ENCODE assay signal across 9 cellular contexts in genomic region chr22:31296258-31296657, GRCh38. TPM values are rescaled to one million over a fixed set of nuclear protein-coding genes. Genes with fewer than 3 reads are reported as not detected.
A peak's percentile ranks its signal among the peaks of the same experiment; 100 is the strongest.
DNase-seq lines count a peak whose midpoint lies in the region; ATAC-seq and TF ChIP-seq lines count a peak whose summit lies in the region.
"Had no signal": no experiment of that assay in that cellular context is flagged by ENCODE, and none has a peak within 500 bp of the region (broad histone marks: within the 10 kb centered on the region; RNA-seq: fewer than 3 reads in every experiment).

No MANE protein-coding gene starts in this region.

- DNase-seq in activated CD8-positive, alpha-beta T cell treated with anti-CD3 and anti-CD28 coated beads for 36 hours: no peak
- no peak for DNase-seq in activated CD8-positive, alpha-beta T cell treated with anti-CD3 and anti-CD28 coated beads, Interleukin-2, amount 10 ng/mL, durations not matched to agents 7 days and 5 days
- DNase-seq in amniotic epithelial cell (ENCODE audit: low read depth) (peak; percentile 85), D341Med (ENCODE audit: low spot score) (no peak)

- POLR2A ChIA-PET in activated CD8-positive, alpha-beta T cell treated with anti-CD3 and anti-CD28 coated beads for 36 hours (lab: Charles Lee): interaction anchor here (0.7 to 3.2 kb wide), 4 partner anchors 13 to 45 kb away, joined by 3 to 9 read pairs (median 5); no protein-coding TSS in a partner anchor
- POLR2A ChIA-PET in activated CD8-positive, alpha-beta T cell treated with anti-CD3 and anti-CD28 coated beads, Interleukin-2, amount 10 ng/mL, durations not matched to agents 7 days and 5 days (lab: Charles Lee): interaction anchor here (0.6 to 1.5 kb wide), 4 partner anchors 10 to 50 kb away, joined by 3 to 5 read pairs (median 4); partner anchors contain the start of gene PATZ1

- peaks cover 46% of the 10 kb centered on the region for H3K4me1 Mint-ChIP-seq in activated CD8-positive, alpha-beta T cell treated with anti-CD3 and anti-CD28 coated beads for 36 hours (ENCODE audit: low read depth)
- peaks cover 44% of the 10 kb centered on the region for H3K4me1 Mint-ChIP-seq in activated CD8-positive, alpha-beta T cell treated with anti-CD3 and anti-CD28 coated beads, Interleukin-2, amount 10 ng/mL, durations not matched to agents 7 days and 5 days (ENCODE audit: low read depth)

- peaks cover 9% of the 10 kb centered on the region for H3K36me3 Mint-ChIP-seq in activated CD8-positive, alpha-beta T cell treated with anti-CD3 and anti-CD28 coated beads for 36 hours (ENCODE audit: low read depth)
- H3K36me3 Mint-ChIP-seq in activated CD8-positive, alpha-beta T cell treated with anti-CD3 and anti-CD28 coated beads, Interleukin-2, amount 10 ng/mL, durations not matched to agents 7 days and 5 days (ENCODE audit: low read depth): peaks cover 2% of the 10 kb centered on the region

- CTCF ChIA-PET in activated CD8-positive, alpha-beta T cell treated with anti-CD3 and anti-CD28 coated beads for 36 hours (lab: Charles Lee): interaction anchor here (1.3 to 18.7 kb wide), 3 partner anchors 15 to 189 kb away, joined by 5 to 196 read pairs (median 6); partner anchors contain the start of gene SELENOM
- CTCF ChIA-PET in activated CD8-positive, alpha-beta T cell treated with anti-CD3 and anti-CD28 coated beads, Interleukin-2, amount 10 ng/mL, durations not matched to agents 7 days and 5 days (lab: Charles Lee): interaction anchor here (1.4 to 8.8 kb wide), 3 partner anchors 10 to 17 kb away, joined by 3 to 107 read pairs (median 7); no protein-coding TSS in a partner anchor

- no peak for TF ChIP-seq CTCF in activated CD8-positive, alpha-beta T cell treated with anti-CD3 and anti-CD28 coated beads for 36 hours (IDR thresholded peaks at IDR 0.05)

- H3K27ac Mint-ChIP-seq in activated CD8-positive, alpha-beta T cell treated with anti-CD3 and anti-CD28 coated beads for 36 hours: peak overlapping the region; percentile 82
- no peak overlapping the region for H3K27ac Mint-ChIP-seq in activated CD8-positive, alpha-beta T cell treated with anti-CD3 and anti-CD28 coated beads, Interleukin-2, amount 10 ng/mL, durations not matched to agents 7 days and 5 days

- no peak for ATAC-seq in activated CD8-positive, alpha-beta T cell treated with anti-CD3 and anti-CD28 coated beads for 36 hours
- ATAC-seq in activated CD8-positive, alpha-beta T cell treated with anti-CD3 and anti-CD28 coated beads, Interleukin-2, amount 10 ng/mL, durations not matched to agents 7 days and 5 days: no peak
- ATAC-seq in HG03175 (IDR thresholded peaks at IDR 0.05; ENCODE audit: unreplicated experiment) (no peak), GM21526 (IDR thresholded peaks at IDR 0.05; ENCODE audit: low FRiP score, unreplicated experiment) (no peak)

- H3K27me3 ChIP-seq in layer of hippocampus (ENCODE audit: control insufficient read depth, insufficient read depth, low read length): no peaks in the 10 kb centered on the region

- H3K4me3 Mint-ChIP-seq in activated CD8-positive, alpha-beta T cell treated with anti-CD3 and anti-CD28 coated beads for 36 hours: peak overlapping the region; percentile 55
- H3K4me3 Mint-ChIP-seq in activated CD8-positive, alpha-beta T cell treated with anti-CD3 and anti-CD28 coated beads, Interleukin-2, amount 10 ng/mL, durations not matched to agents 7 days and 5 days: no peak overlapping the region

- H3K27me3 Mint-ChIP-seq in activated CD8-positive, alpha-beta T cell treated with anti-CD3 and anti-CD28 coated beads for 36 hours: no peaks in the 10 kb centered on the region
- no peaks in the 10 kb centered on the region for H3K27me3 Mint-ChIP-seq in activated CD8-positive, alpha-beta T cell treated with anti-CD3 and anti-CD28 coated beads, Interleukin-2, amount 10 ng/mL, durations not matched to agents 7 days and 5 days (ENCODE audit: low read depth)

- intact Hi-C loops in activated CD8-positive, alpha-beta T cell treated with anti-CD3 and anti-CD28 coated beads for 36 hours (cut with micrococcal nuclease): loop anchor here (10.0 kb wide), 1 partner anchor 191 kb away; the partner anchor contains the start of gene SELENOM

- peaks cover 3% of the 10 kb centered on the region for H3K9me3 Mint-ChIP-seq in activated CD8-positive, alpha-beta T cell treated with anti-CD3 and anti-CD28 coated beads for 36 hours
- H3K9me3 Mint-ChIP-seq in activated CD8-positive, alpha-beta T cell treated with anti-CD3 and anti-CD28 coated beads, Interleukin-2, amount 10 ng/mL, durations not matched to agents 7 days and 5 days (ENCODE audit: insufficient read depth): no peaks in the 10 kb centered on the region

- H3K27ac ChIP-seq in layer of hippocampus (ENCODE audit: low read depth, low read length) (peak overlapping the region; percentile 3), temporal lobe (ENCODE audit: low read depth, low read length) (peak overlapping the region; percentile 52)
- H3K27ac ChIP-seq: KMS-11 had no signal

RNA-seq across cellular contexts. Expression of gene PIK3IP1, which starts 4.0 kb away (rescaled TPM):
- total RNA-seq in activated CD8-positive, alpha-beta T cell treated with anti-CD3 and anti-CD28 coated beads for 36 hours: 10 to 100 TPM; 18.2 to 19.6 TPM
- 10 to 100 TPM; 13.2 to 16.1 TPM for total RNA-seq in activated CD8-positive, alpha-beta T cell treated with anti-CD3 and anti-CD28 coated beads, Interleukin-2, amount 10 ng/mL, durations not matched to agents 7 days and 5 days
- 17.5 TPM for total RNA-seq in temporal lobe

RNA-seq across cellular contexts. Expression of gene PATZ1, which starts 49.9 kb away (rescaled TPM):
- 10 to 100 TPM; 28.4 to 29.0 TPM for total RNA-seq in activated CD8-positive, alpha-beta T cell treated with anti-CD3 and anti-CD28 coated beads for 36 hours
- total RNA-seq in activated CD8-positive, alpha-beta T cell treated with anti-CD3 and anti-CD28 coated beads, Interleukin-2, amount 10 ng/mL, durations not matched to agents 7 days and 5 days: 10 to 100 TPM; 31.0 to 31.6 TPM
- total RNA-seq in temporal lobe: 27.5 TPM
